Comparison of ENCODE assay signal across 7 cellular contexts in genomic region chrX:13724878-13725277, GRCh38. TPM values are rescaled to one million over a fixed set of nuclear protein-coding genes. Genes with fewer than 3 reads are reported as not detected.
A peak's percentile ranks its signal among the peaks of the same experiment; 100 is the strongest.
DNase-seq lines count a peak whose midpoint lies in the region; ATAC-seq and TF ChIP-seq lines count a peak whose summit lies in the region.
"Not testable (repeated sequence)": the region's sequence is repeated elsewhere in the genome, so short reads cannot be mapped to it uniquely, and the experiment has no call there.

No MANE protein-coding gene starts in this region.

- not testable (repeated sequence) for H3K27me3 Mint-ChIP-seq in T-helper 2 cell treated with Interferon-gamma antibody and Interleukin-4, amounts not matched to agents 5 μg/mL and 100 μg/mL, for 36 hours (ENCODE audit: low read depth); activated CD4-positive, alpha-beta memory T cell treated with anti-CD3 and anti-CD28 coated beads, Interleukin-2, amount 10 ng/mL, durations not matched to agents 7 days and 5 days; activated T-helper 1 cell treated with anti-CD3 and anti-CD28 coated beads, Interleukin-12 subunit alpha, Interleukin-12 subunit beta, Interleukin-2, Interleukin-4 antibody, amounts not matched to agents 30 ng/mL and 10 ng/mL and 1 ng/mL, durations not matched to agents 14 hours and 24 hours and 36 hours (ENCODE audit: insufficient read depth)

- not testable (repeated sequence) for H3K9me3 ChIP-seq in mucosa of descending colon

- H3K27ac Mint-ChIP-seq in T-helper 2 cell treated with Interferon-gamma antibody and Interleukin-4, amounts not matched to agents 5 μg/mL and 100 μg/mL, for 36 hours; activated T-helper 1 cell treated with anti-CD3 and anti-CD28 coated beads, Interleukin-12 subunit alpha, Interleukin-12 subunit beta, Interleukin-2, Interleukin-4 antibody, amounts not matched to agents 30 ng/mL and 10 ng/mL and 1 ng/mL, durations not matched to agents 14 hours and 24 hours and 36 hours: not testable (repeated sequence)
- peak overlapping the region; percentile 71 for H3K27ac Mint-ChIP-seq in activated CD4-positive, alpha-beta memory T cell treated with anti-CD3 and anti-CD28 coated beads, Interleukin-2, amount 10 ng/mL, durations not matched to agents 7 days and 5 days

- CTCF ChIA-PET in activated CD4-positive, alpha-beta memory T cell treated with anti-CD3 and anti-CD28 coated beads, Interleukin-2, amount 10 ng/mL, durations not matched to agents 7 days and 5 days (lab: Charles Lee): interaction anchor here (1.6 kb wide), 1 partner anchor 10 kb away, joined by 4 read pairs; the partner anchor contains the start of genes OFD1 and TRAPPC2

- H3K36me3 Mint-ChIP-seq in T-helper 2 cell treated with Interferon-gamma antibody and Interleukin-4, amounts not matched to agents 5 μg/mL and 100 μg/mL, for 36 hours (ENCODE audit: low read depth): peaks cover 59% of the 10 kb centered on the region
- H3K36me3 Mint-ChIP-seq in activated CD4-positive, alpha-beta memory T cell treated with anti-CD3 and anti-CD28 coated beads, Interleukin-2, amount 10 ng/mL, durations not matched to agents 7 days and 5 days (ENCODE audit: low read depth): peaks cover 69% of the 10 kb centered on the region
- peaks cover 50% of the 10 kb centered on the region for H3K36me3 Mint-ChIP-seq in activated T-helper 1 cell treated with anti-CD3 and anti-CD28 coated beads, Interleukin-12 subunit alpha, Interleukin-12 subunit beta, Interleukin-2, Interleukin-4 antibody, amounts not matched to agents 30 ng/mL and 10 ng/mL and 1 ng/mL, durations not matched to agents 14 hours and 24 hours and 36 hours (ENCODE audit: low read depth)

- peaks cover 19% of the 10 kb centered on the region for H3K9me3 Mint-ChIP-seq in T-helper 2 cell treated with Interferon-gamma antibody and Interleukin-4, amounts not matched to agents 5 μg/mL and 100 μg/mL, for 36 hours
- not testable (repeated sequence) for H3K9me3 Mint-ChIP-seq in activated CD4-positive, alpha-beta memory T cell treated with anti-CD3 and anti-CD28 coated beads, Interleukin-2, amount 10 ng/mL, durations not matched to agents 7 days and 5 days
- H3K9me3 Mint-ChIP-seq in activated T-helper 1 cell treated with anti-CD3 and anti-CD28 coated beads, Interleukin-12 subunit alpha, Interleukin-12 subunit beta, Interleukin-2, Interleukin-4 antibody, amounts not matched to agents 30 ng/mL and 10 ng/mL and 1 ng/mL, durations not matched to agents 14 hours and 24 hours and 36 hours: peaks cover 11% of the 10 kb centered on the region

- H3K4me3 ChIP-seq in mucosa of descending colon: not testable (repeated sequence)

- ATAC-seq in mucosa of descending colon: not testable (repeated sequence)

- not testable (repeated sequence) for H3K4me1 ChIP-seq in mucosa of descending colon (ENCODE audit: low read depth)

- DNase-seq in NCI-H187 (lab: John Stamatoyannopoulos, UW): peak; percentile 7 to 34
- peak; percentile 6 for DNase-seq in T-helper 2 cell treated with Interferon-gamma antibody and Interleukin-4, amounts not matched to agents 5 μg/mL and 100 μg/mL, for 36 hours (ENCODE audit: low spot score)
- DNase-seq in activated CD4-positive, alpha-beta memory T cell treated with anti-CD3 and anti-CD28 coated beads, Interleukin-2, amount 10 ng/mL, durations not matched to agents 7 days and 5 days: peak; percentile 69
- not testable (repeated sequence) for DNase-seq in activated T-helper 1 cell treated with anti-CD3 and anti-CD28 coated beads, Interleukin-12 subunit alpha, Interleukin-12 subunit beta, Interleukin-2, Interleukin-4 antibody, amounts not matched to agents 30 ng/mL and 10 ng/mL and 1 ng/mL, durations not matched to agents 14 hours and 24 hours and 36 hours (ENCODE audit: low spot score)
- DNase-seq in central memory CD4-positive, alpha-beta T cell: peak; percentile 66
- peak in 2 of 3 donors; percentile 40 to 67 for DNase-seq in mucosa of descending colon
- peak; percentile 38 for DNase-seq in stimulated activated CD4-positive, alpha-beta T cell treated with anti-CD3 and anti-CD28 coated beads, Interleukin-4, amount 100 ng/mL, for 24 hours

- intact Hi-C loops in activated T-helper 1 cell treated with anti-CD3 and anti-CD28 coated beads, Interleukin-12 subunit alpha, Interleukin-12 subunit beta, Interleukin-2, Interleukin-4 antibody, amounts not matched to agents 30 ng/mL and 10 ng/mL and 1 ng/mL, durations not matched to agents 14 hours and 24 hours and 36 hours (cut with micrococcal nuclease): loop anchor here (1.0 kb wide), 1 partner anchor 8 kb away; no protein-coding TSS in a partner anchor
- intact Hi-C loops in mucosa of descending colon (cut with DNase I, micrococcal nuclease): not testable (repeated sequence)

- H3K4me3 Mint-ChIP-seq in T-helper 2 cell treated with Interferon-gamma antibody and Interleukin-4, amounts not matched to agents 5 μg/mL and 100 μg/mL, for 36 hours: not testable (repeated sequence)
- H3K4me3 Mint-ChIP-seq in activated CD4-positive, alpha-beta memory T cell treated with anti-CD3 and anti-CD28 coated beads, Interleukin-2, amount 10 ng/mL, durations not matched to agents 7 days and 5 days: peak overlapping the region; percentile 24
- H3K4me3 Mint-ChIP-seq in activated T-helper 1 cell treated with anti-CD3 and anti-CD28 coated beads, Interleukin-12 subunit alpha, Interleukin-12 subunit beta, Interleukin-2, Interleukin-4 antibody, amounts not matched to agents 30 ng/mL and 10 ng/mL and 1 ng/mL, durations not matched to agents 14 hours and 24 hours and 36 hours: peak overlapping the region; percentile 7

- H3K4me1 Mint-ChIP-seq in T-helper 2 cell treated with Interferon-gamma antibody and Interleukin-4, amounts not matched to agents 5 μg/mL and 100 μg/mL, for 36 hours (ENCODE audit: low read depth): peaks cover 35% of the 10 kb centered on the region
- peaks cover 50% of the 10 kb centered on the region for H3K4me1 Mint-ChIP-seq in activated CD4-positive, alpha-beta memory T cell treated with anti-CD3 and anti-CD28 coated beads, Interleukin-2, amount 10 ng/mL, durations not matched to agents 7 days and 5 days
- H3K4me1 Mint-ChIP-seq in activated T-helper 1 cell treated with anti-CD3 and anti-CD28 coated beads, Interleukin-12 subunit alpha, Interleukin-12 subunit beta, Interleukin-2, Interleukin-4 antibody, amounts not matched to agents 30 ng/mL and 10 ng/mL and 1 ng/mL, durations not matched to agents 14 hours and 24 hours and 36 hours (ENCODE audit: low read depth): peaks cover 55% of the 10 kb centered on the region

- not testable (repeated sequence) for H3K36me3 ChIP-seq in mucosa of descending colon (ENCODE audit: low read depth)

- POLR2A ChIA-PET in activated CD4-positive, alpha-beta memory T cell treated with anti-CD3 and anti-CD28 coated beads, Interleukin-2, amount 10 ng/mL, durations not matched to agents 7 days and 5 days (lab: Charles Lee): interaction anchor here (0.6 to 5.7 kb wide), 3 partner anchors 10 to 568 kb away, joined by 3 to 62 read pairs (median 3); partner anchors contain the start of genes OFD1, RAB9A and TRAPPC2

- not testable (repeated sequence) for TF ChIP-seq CTCF in mucosa of descending colon (IDR thresholded peaks at IDR 0.05)

RNA-seq across cellular contexts. Expression of gene TRAPPC2, which starts 9.5 kb away (rescaled TPM):
- total RNA-seq in activated CD4-positive, alpha-beta memory T cell treated with anti-CD3 and anti-CD28 coated beads, Interleukin-2, amount 10 ng/mL, durations not matched to agents 7 days and 5 days: 10 to 100 TPM; 21.0 to 22.6 TPM
- 16.4 and 16.5 TPM in 2 replicates for total RNA-seq in activated T-helper 1 cell treated with anti-CD3 and anti-CD28 coated beads, Interleukin-12 subunit alpha, Interleukin-12 subunit beta, Interleukin-2, Interleukin-4 antibody, amounts not matched to agents 30 ng/mL and 10 ng/mL and 1 ng/mL, durations not matched to agents 14 hours and 24 hours and 36 hours
- total RNA-seq in mucosa of descending colon: 10 to 100 TPM; 13.1 to 20.4 (median 18.5) TPM

RNA-seq across cellular contexts. Expression of gene OFD1, which starts 9.7 kb away (rescaled TPM):
- total RNA-seq in activated CD4-positive, alpha-beta memory T cell treated with anti-CD3 and anti-CD28 coated beads, Interleukin-2, amount 10 ng/mL, durations not matched to agents 7 days and 5 days: 10 to 100 TPM; 41.3 to 47.3 TPM
- total RNA-seq in activated T-helper 1 cell treated with anti-CD3 and anti-CD28 coated beads, Interleukin-12 subunit alpha, Interleukin-12 subunit beta, Interleukin-2, Interleukin-4 antibody, amounts not matched to agents 30 ng/mL and 10 ng/mL and 1 ng/mL, durations not matched to agents 14 hours and 24 hours and 36 hours: 21.9 and 22.0 TPM in 2 replicates
- total RNA-seq in mucosa of descending colon: 10 to 100 TPM; 26.0 to 49.4 (median 32.6) TPM

RNA-seq across cellular contexts. Expression of gene RAB9A, which starts 36.0 kb away (rescaled TPM):
- 10 to 100 TPM; 16.8 to 17.5 TPM for total RNA-seq in activated CD4-positive, alpha-beta memory T cell treated with anti-CD3 and anti-CD28 coated beads, Interleukin-2, amount 10 ng/mL, durations not matched to agents 7 days and 5 days
- 9.4 and 11.8 TPM in 2 replicates for total RNA-seq in activated T-helper 1 cell treated with anti-CD3 and anti-CD28 coated beads, Interleukin-12 subunit alpha, Interleukin-12 subunit beta, Interleukin-2, Interleukin-4 antibody, amounts not matched to agents 30 ng/mL and 10 ng/mL and 1 ng/mL, durations not matched to agents 14 hours and 24 hours and 36 hours
- 10 to 100 TPM; 38.1 to 49.5 (median 40.8) TPM for total RNA-seq in mucosa of descending colon
